In genomic region chr1:192476802-192477298, GRCh38 we compare ENCODE assay signal across 8 cellular contexts.
A peak's percentile ranks its signal among the peaks of the same experiment; 100 is the strongest.
DNase-seq lines count a peak whose midpoint lies in the region; ATAC-seq, FAIRE-seq and TF ChIP-seq lines count a peak whose summit lies in the region.

No MANE protein-coding gene starts in this region.

- TF ChIP-seq CTCF in foreskin fibroblast (IDR thresholded peaks at IDR 0.05; ENCODE audit: low read depth, low read length): no peak

- intact Hi-C loops in activated naive CD4-positive, alpha-beta T cell treated with anti-CD3 and anti-CD28 coated beads for 36 hours (cut with micrococcal nuclease): loop anchor here (1.0 to 5.0 kb wide), 3 partner anchors 40 to 132 kb away; no protein-coding TSS in a partner anchor

- peak; percentile 31 for FAIRE-seq in GM18507 (lab: Jason Lieb, UNC)

- H3K4me3 ChIP-seq in foreskin fibroblast (ENCODE audit: low read depth in 1 of 2, low read length in 2 of 2): no peak overlapping the region

- no peaks in the 10 kb centered on the region for H3K4me1 Mint-ChIP-seq in activated naive CD4-positive, alpha-beta T cell treated with anti-CD3 and anti-CD28 coated beads for 36 hours (ENCODE audit: low read depth)
- H3K4me1 Mint-ChIP-seq in activated CD8-positive, alpha-beta memory T cell treated with anti-CD3 and anti-CD28 coated beads, Interleukin-2, amount 10 ng/mL, durations not matched to agents 7 days and 5 days: no peaks in the 10 kb centered on the region

- peak; percentile 49 for ATAC-seq in GM21737 (IDR thresholded peaks at IDR 0.05; ENCODE audit: unreplicated experiment)
- no peak for ATAC-seq in GM19324 (IDR thresholded peaks at IDR 0.05; ENCODE audit: low FRiP score, unreplicated experiment)
- ATAC-seq in activated CD8-positive, alpha-beta memory T cell treated with anti-CD3 and anti-CD28 coated beads, Interleukin-2, amount 10 ng/mL, durations not matched to agents 7 days and 5 days: no peak

- no peaks in the 10 kb centered on the region for H3K9me3 Mint-ChIP-seq in activated naive CD4-positive, alpha-beta T cell treated with anti-CD3 and anti-CD28 coated beads for 36 hours
- H3K9me3 Mint-ChIP-seq in activated CD8-positive, alpha-beta memory T cell treated with anti-CD3 and anti-CD28 coated beads, Interleukin-2, amount 10 ng/mL, durations not matched to agents 7 days and 5 days (ENCODE audit: low read depth): no peaks in the 10 kb centered on the region

- DNase-seq in GM18507 (ENCODE audit: extremely low spot score, insufficient read length, low read depth) (no peak), NCI-H2029 treated with DMSO at 0.1 percent for 48 hours (lab: John Stamatoyannopoulos, UW) (peak; percentile 4), foreskin fibroblast (peak; percentile 28 to 70), epidermal melanocyte (ENCODE audit: insufficient read length, low spot score) (no peak)
- DNase-seq in activated naive CD4-positive, alpha-beta T cell treated with anti-CD3 and anti-CD28 coated beads for 36 hours: no peak
- DNase-seq in activated CD8-positive, alpha-beta memory T cell treated with anti-CD3 and anti-CD28 coated beads, Interleukin-2, amount 10 ng/mL, durations not matched to agents 7 days and 5 days: no peak

- H3K27ac Mint-ChIP-seq in activated naive CD4-positive, alpha-beta T cell treated with anti-CD3 and anti-CD28 coated beads for 36 hours: no peak overlapping the region
- H3K27ac Mint-ChIP-seq in activated CD8-positive, alpha-beta memory T cell treated with anti-CD3 and anti-CD28 coated beads, Interleukin-2, amount 10 ng/mL, durations not matched to agents 7 days and 5 days: no peak overlapping the region

- no peak overlapping the region for H3K4me3 Mint-ChIP-seq in activated naive CD4-positive, alpha-beta T cell treated with anti-CD3 and anti-CD28 coated beads for 36 hours
- no peak overlapping the region for H3K4me3 Mint-ChIP-seq in activated CD8-positive, alpha-beta memory T cell treated with anti-CD3 and anti-CD28 coated beads, Interleukin-2, amount 10 ng/mL, durations not matched to agents 7 days and 5 days

- H3K36me3 Mint-ChIP-seq in activated naive CD4-positive, alpha-beta T cell treated with anti-CD3 and anti-CD28 coated beads for 36 hours (ENCODE audit: low read depth): no peaks in the 10 kb centered on the region
- H3K36me3 Mint-ChIP-seq in activated CD8-positive, alpha-beta memory T cell treated with anti-CD3 and anti-CD28 coated beads, Interleukin-2, amount 10 ng/mL, durations not matched to agents 7 days and 5 days: no peaks in the 10 kb centered on the region

- no peaks in the 10 kb centered on the region for H3K27me3 Mint-ChIP-seq in activated naive CD4-positive, alpha-beta T cell treated with anti-CD3 and anti-CD28 coated beads for 36 hours (ENCODE audit: low read depth)
- peaks cover 4% of the 10 kb centered on the region for H3K27me3 Mint-ChIP-seq in activated CD8-positive, alpha-beta memory T cell treated with anti-CD3 and anti-CD28 coated beads, Interleukin-2, amount 10 ng/mL, durations not matched to agents 7 days and 5 days

- CTCF ChIA-PET in activated naive CD4-positive, alpha-beta T cell treated with anti-CD3 and anti-CD28 coated beads for 36 hours (lab: Charles Lee): interaction anchor here (0.6 to 6.2 kb wide), 19 partner anchors 14 to 330 kb away, joined by 3 to 88 read pairs (median 4); no protein-coding TSS in a partner anchor
- CTCF ChIA-PET in activated CD8-positive, alpha-beta memory T cell treated with anti-CD3 and anti-CD28 coated beads, Interleukin-2, amount 10 ng/mL, durations not matched to agents 7 days and 5 days (lab: Charles Lee): interaction anchor here (0.8 to 2.0 kb wide), 10 partner anchors 16 to 332 kb away, joined by 3 to 24 read pairs (median 6); partner anchors contain the start of gene RGS2

Comparison
In these comparisons a context has a peak if more than half of its experiments do, and no peak if none do; other contexts are left out.
1. DNase-seq: peak in NCI-H2029 treated with DMSO at 0.1 percent for 48 hours (single experiment) and foreskin fibroblast (2 of 2); none in GM18507 (single experiment), activated naive CD4-positive, alpha-beta T cell treated with anti-CD3 and anti-CD28 coated beads for 36 hours (single experiment), activated CD8-positive, alpha-beta memory T cell treated with anti-CD3 and anti-CD28 coated beads, Interleukin-2, amount 10 ng/mL, durations not matched to agents 7 days and 5 days (single experiment) and epidermal melanocyte (single experiment).